In the genomic region with DNA sequence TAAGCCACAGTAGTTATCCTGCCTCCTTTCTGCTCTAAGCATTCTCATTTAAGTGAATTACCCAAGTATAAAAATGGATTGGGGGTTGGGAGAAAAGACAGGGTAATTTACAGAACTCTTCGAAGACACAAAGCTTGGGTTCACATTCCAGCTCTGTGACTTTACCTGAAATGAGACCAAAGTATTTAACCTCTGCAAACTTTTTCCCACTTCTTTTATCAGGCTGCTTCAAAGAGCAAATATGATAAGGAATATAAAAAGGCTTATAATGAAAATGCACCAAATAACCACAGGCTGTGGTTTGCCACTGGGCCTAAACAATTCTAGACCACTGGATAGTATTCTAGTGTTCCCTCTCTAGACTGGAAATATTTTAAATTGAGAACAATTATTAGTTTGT, we compare ENCODE assay signal across 16 cellular contexts.
DNase-seq lines count a peak whose midpoint lies in the region; ATAC-seq and TF ChIP-seq lines count a peak whose summit lies in the region.
"Had no signal": no experiment of that assay in that cellular context is flagged by ENCODE, and none has a peak within 500 bp of the region (broad histone marks: within the 10 kb centered on the region; RNA-seq: fewer than 3 reads in every experiment).

No MANE protein-coding gene starts in this region.

- H3K4me3 ChIP-seq in right atrium auricular region (no peak overlapping the region), gastroesophageal sphincter (no peak overlapping the region)

- H3K9me3 Mint-ChIP-seq in activated CD8-positive, alpha-beta T cell treated with anti-CD3 and anti-CD28 coated beads, Interleukin-2, amount 10 ng/mL, durations not matched to agents 7 days and 5 days (ENCODE audit: insufficient read depth), result no peaks in the 10 kb centered on the region
- H3K9me3 Mint-ChIP-seq: activated CD8-positive, alpha-beta T cell treated with anti-CD3 and anti-CD28 coated beads for 36 hours; activated T-helper 17 cell treated with anti-CD3 and anti-CD28 coated beads, Interleukin-2, amount 50 U/mL, for 72 hours; memory B cell had no signal

- H3K27ac ChIP-seq in right atrium auricular region (peak overlapping the region; percentile 60 to 75), gastroesophageal sphincter (peak overlapping the region; percentile 71 to 77 (median 74))

- H3K4me1 ChIP-seq in right atrium auricular region, result peaks cover 0 to 72% of the 10 kb centered on the region in 2 donors
- peaks cover 20 to 66% (median 23%) of the 10 kb centered on the region in 3 donors for H3K4me1 ChIP-seq in gastroesophageal sphincter

- no peaks in the 10 kb centered on the region for H3K4me1 Mint-ChIP-seq in activated CD8-positive, alpha-beta T cell treated with anti-CD3 and anti-CD28 coated beads, Interleukin-2, amount 10 ng/mL, durations not matched to agents 7 days and 5 days (ENCODE audit: low read depth)
- H3K4me1 Mint-ChIP-seq: activated T-helper 17 cell treated with anti-CD3 and anti-CD28 coated beads, Interleukin-2, amount 50 U/mL, for 72 hours; memory B cell had no signal

- H3K27me3 Mint-ChIP-seq in activated CD8-positive, alpha-beta T cell treated with anti-CD3 and anti-CD28 coated beads, Interleukin-2, amount 10 ng/mL, durations not matched to agents 7 days and 5 days (ENCODE audit: low read depth), result peaks cover 31% of the 10 kb centered on the region

- H3K27me3 ChIP-seq in right atrium auricular region, result no peaks in the 10 kb centered on the region
- no peaks in the 10 kb centered on the region for H3K27me3 ChIP-seq in gastroesophageal sphincter

- CTCF ChIA-PET in activated CD8-positive, alpha-beta T cell treated with anti-CD3 and anti-CD28 coated beads, Interleukin-2, amount 10 ng/mL, durations not matched to agents 7 days and 5 days (lab: Charles Lee), result no interaction called here

- 29 to 47% methylated on average over 1 of the region's 1 CpG for WGBS in gastroesophageal sphincter (ENCODE audit: low coverage in 1 of 2), 2 donors

- no peaks in the 10 kb centered on the region for H3K36me3 ChIP-seq in right atrium auricular region
- peaks cover 0 to 4% of the 10 kb centered on the region in 2 donors for H3K36me3 ChIP-seq in gastroesophageal sphincter

- no peak for ATAC-seq in gastroesophageal sphincter
- no peak for ATAC-seq in activated CD8-positive, alpha-beta T cell treated with anti-CD3 and anti-CD28 coated beads, Interleukin-2, amount 10 ng/mL, durations not matched to agents 7 days and 5 days
- ATAC-seq: activated CD8-positive, alpha-beta T cell treated with anti-CD3 and anti-CD28 coated beads for 36 hours; activated T-helper 17 cell treated with anti-CD3 and anti-CD28 coated beads, Interleukin-2, amount 50 U/mL, for 72 hours; stimulated activated naive CD8-positive, alpha-beta T cell treated with anti-CD3 and anti-CD28 coated beads, Interleukin-15, Interleukin-2, amounts not matched to agents 100 U/mL and 50 U/mL, for 24 hours had no signal

- intact Hi-C loops in cardiac septum (cut with DNase I), result no loop called here

- POLR2A ChIA-PET in activated CD8-positive, alpha-beta T cell treated with anti-CD3 and anti-CD28 coated beads, Interleukin-2, amount 10 ng/mL, durations not matched to agents 7 days and 5 days (lab: Charles Lee), result no interaction called here

- no peak for TF ChIP-seq EP300 in gastroesophageal sphincter (IDR thresholded peaks at IDR 0.05)

- TF ChIP-seq CTCF in right atrium auricular region (IDR thresholded peaks at IDR 0.05) (no peak), gastroesophageal sphincter (IDR thresholded peaks at IDR 0.05) (no peak)

- no peak overlapping the region for H3K4me3 Mint-ChIP-seq in activated CD8-positive, alpha-beta T cell treated with anti-CD3 and anti-CD28 coated beads, Interleukin-2, amount 10 ng/mL, durations not matched to agents 7 days and 5 days
- H3K4me3 Mint-ChIP-seq: activated CD8-positive, alpha-beta T cell treated with anti-CD3 and anti-CD28 coated beads for 36 hours; activated T-helper 17 cell treated with anti-CD3 and anti-CD28 coated beads, Interleukin-2, amount 50 U/mL, for 72 hours; memory B cell had no signal

- in situ Hi-C loops in KBM-7 (cut with MboI; ENCODE audit: low pct_unique_long_range_greater_than_20kb, low sequenced_read_pairs), result no loop called here

- no peak for TF ChIP-seq POLR2A in gastroesophageal sphincter (IDR thresholded peaks at IDR 0.05)

- no peak overlapping the region for H3K27ac Mint-ChIP-seq in activated CD8-positive, alpha-beta T cell treated with anti-CD3 and anti-CD28 coated beads, Interleukin-2, amount 10 ng/mL, durations not matched to agents 7 days and 5 days
- H3K27ac Mint-ChIP-seq: activated CD8-positive, alpha-beta T cell treated with anti-CD3 and anti-CD28 coated beads for 36 hours; activated T-helper 17 cell treated with anti-CD3 and anti-CD28 coated beads, Interleukin-2, amount 50 U/mL, for 72 hours; memory B cell had no signal

- H3K9me3 ChIP-seq in right atrium auricular region, result no peaks in the 10 kb centered on the region
- H3K9me3 ChIP-seq in gastroesophageal sphincter, result no peaks in the 10 kb centered on the region

- no peak for DNase-seq in right atrium auricular region (ENCODE audit: low spot score)
- no peak for DNase-seq in cardiac septum (ENCODE audit: low spot score)
- DNase-seq in renal cortical epithelial cell (ENCODE audit: low read depth), result peak; percentile 39
- no peak for DNase-seq in KBM-7
- DNase-seq in activated CD8-positive, alpha-beta T cell treated with anti-CD3 and anti-CD28 coated beads, Interleukin-2, amount 10 ng/mL, durations not matched to agents 7 days and 5 days, result no peak
- DNase-seq in DMS 273 treated with DMSO at 0.1 percent for 48 hours (lab: John Stamatoyannopoulos, UW), result no peak
- no peak for DNase-seq in COLO829 (ENCODE audit: low spot score)
- DNase-seq: activated CD8-positive, alpha-beta T cell treated with anti-CD3 and anti-CD28 coated beads for 36 hours; aorta; NCI-H1436 treated with DMSO at 0.1 percent for 48 hours; NCI-H446 treated with DMSO at 0.1 percent for 48 hours; stimulated activated CD4-positive, alpha-beta T cell treated with anti-CD3 and anti-CD28 coated beads, Interleukin-12 subunit alpha, Interleukin-12 subunit beta, amount 100 ng/mL, for 4 hours; stimulated activated naive CD8-positive, alpha-beta T cell treated with anti-CD3 and anti-CD28 coated beads, Interleukin-15, Interleukin-2, amounts not matched to agents 100 U/mL and 50 U/mL, for 24 hours had no signal

- H3K36me3 Mint-ChIP-seq in activated CD8-positive, alpha-beta T cell treated with anti-CD3 and anti-CD28 coated beads, Interleukin-2, amount 10 ng/mL, durations not matched to agents 7 days and 5 days (ENCODE audit: low read depth), result no peaks in the 10 kb centered on the region
- H3K36me3 Mint-ChIP-seq: memory B cell had no signal
